ENCODE assay signal across 33 cellular contexts in genomic region chr5:78782728-78783127, GRCh38.
"Had no signal": no experiment of that assay in that cellular context is flagged by ENCODE, and none has a peak within 500 bp of the region (broad histone marks: within the 10 kb centered on the region; RNA-seq: fewer than 3 reads in every experiment).

No MANE protein-coding gene starts in this region.

- H3K4me3 ChIP-seq: SJSA1 had no signal

- H3K9ac ChIP-seq: SK-N-SH had no signal

- DNase-seq: activated CD4-positive, alpha-beta memory T cell treated with anti-CD3 and anti-CD28 coated beads, Interleukin-2, amount 10 ng/mL, durations not matched to agents 7 days and 5 days; activated CD4-positive, alpha-beta T cell treated with anti-CD3 and anti-CD28 coated beads for 36 hours; activated CD4-positive, alpha-beta T cell treated with anti-CD3 and anti-CD28 coated beads, Interleukin-2, amount 10 ng/mL, durations not matched to agents 7 days and 5 days; activated CD8-positive, alpha-beta memory T cell treated with anti-CD3 and anti-CD28 coated beads for 24 hours; activated CD8-positive, alpha-beta memory T cell treated with anti-CD3 and anti-CD28 coated beads, Interleukin-2, amount 10 ng/mL, durations not matched to agents 7 days and 5 days; activated CD8-positive, alpha-beta memory T cell treated with anti-CD3 and anti-CD28 coated beads, Interleukin-2, amount 50 U/mL, for 48 hours; activated effector memory CD4-positive, alpha-beta T cell treated with Interleukin-2 at 50 U/mL for 16 hours; activated naive CD4-positive, alpha-beta T cell treated with anti-CD3 and anti-CD28 coated beads, Interleukin-2, amount 10 ng/mL, durations not matched to agents 7 days and 5 days; activated naive CD8-positive, alpha-beta T cell treated with anti-CD3 and anti-CD28 coated beads, Interleukin-2, amount 50 U/mL, for 24 hours; activated T-cell treated with anti-CD3 and anti-CD28 coated beads, Interleukin-2, amount 50 U/mL, for 48 hours; anterior cingulate cortex; caudate nucleus; cerebellar nuclear complex; Karpas-422; NCI-H1105; NCI-H1417 treated with DMSO at 0.1 percent for 48 hours; NCI-H187 treated with DMSO at 0.1 percent for 48 hours; NCI-H2081; NCI-H2171 treated with DMSO at 0.1 percent for 48 hours; NCI-H2227 treated with DMSO at 0.1 percent for 48 hours; NCI-H446; NCI-H510A treated with DMSO at 0.1 percent for 48 hours; NCI-H526 treated with DMSO at 0.1 percent for 48 hours; NCI-H774; SHP77; SK-N-SH had no signal

- H3K27ac Mint-ChIP-seq: activated CD4-positive, alpha-beta memory T cell treated with anti-CD3 and anti-CD28 coated beads, Interleukin-2, amount 10 ng/mL, durations not matched to agents 7 days and 5 days; activated CD4-positive, alpha-beta T cell treated with anti-CD3 and anti-CD28 coated beads for 36 hours; activated CD4-positive, alpha-beta T cell treated with anti-CD3 and anti-CD28 coated beads, Interleukin-2, amount 10 ng/mL, durations not matched to agents 7 days and 5 days; activated CD8-positive, alpha-beta memory T cell treated with anti-CD3 and anti-CD28 coated beads, Interleukin-2, amount 10 ng/mL, durations not matched to agents 7 days and 5 days; activated naive CD4-positive, alpha-beta T cell treated with anti-CD3 and anti-CD28 coated beads, Interleukin-2, amount 10 ng/mL, durations not matched to agents 7 days and 5 days; activated naive CD8-positive, alpha-beta T cell; activated naive CD8-positive, alpha-beta T cell treated with anti-CD3 and anti-CD28 coated beads, Interleukin-2, amount 50 U/mL, for 24 hours; T-helper 1 cell treated with Interleukin-12 subunit alpha and Interleukin-12 subunit beta and Interleukin-4 antibody, amounts not matched to agents 30 μg/mL and 1 μg/mL, for 36 hours; T-helper 2 cell treated with Interferon-gamma antibody and Interleukin-4, amounts not matched to agents 5 μg/mL and 100 μg/mL, for 36 hours had no signal

- H3K9me3 Mint-ChIP-seq: activated CD4-positive, alpha-beta memory T cell treated with anti-CD3 and anti-CD28 coated beads, Interleukin-2, amount 10 ng/mL, durations not matched to agents 7 days and 5 days; activated CD4-positive, alpha-beta T cell treated with anti-CD3 and anti-CD28 coated beads, Interleukin-2, amount 10 ng/mL, durations not matched to agents 7 days and 5 days; activated naive CD4-positive, alpha-beta T cell treated with anti-CD3 and anti-CD28 coated beads, Interleukin-2, amount 10 ng/mL, durations not matched to agents 7 days and 5 days; T-helper 1 cell treated with Interleukin-12 subunit alpha and Interleukin-12 subunit beta and Interleukin-4 antibody, amounts not matched to agents 30 μg/mL and 1 μg/mL, for 36 hours; T-helper 2 cell treated with Interferon-gamma antibody and Interleukin-4, amounts not matched to agents 5 μg/mL and 100 μg/mL, for 36 hours had no signal

- H3K4me2 ChIP-seq: SK-N-SH had no signal

- H3K9me3 ChIP-seq: SJSA1 had no signal

- H3K4me3 Mint-ChIP-seq: activated CD4-positive, alpha-beta memory T cell treated with anti-CD3 and anti-CD28 coated beads, Interleukin-2, amount 10 ng/mL, durations not matched to agents 7 days and 5 days; activated CD4-positive, alpha-beta T cell treated with anti-CD3 and anti-CD28 coated beads for 36 hours; activated CD4-positive, alpha-beta T cell treated with anti-CD3 and anti-CD28 coated beads, Interleukin-2, amount 10 ng/mL, durations not matched to agents 7 days and 5 days; activated CD8-positive, alpha-beta memory T cell treated with anti-CD3 and anti-CD28 coated beads, Interleukin-2, amount 10 ng/mL, durations not matched to agents 7 days and 5 days; activated naive CD4-positive, alpha-beta T cell treated with anti-CD3 and anti-CD28 coated beads, Interleukin-2, amount 10 ng/mL, durations not matched to agents 7 days and 5 days; activated naive CD8-positive, alpha-beta T cell; activated naive CD8-positive, alpha-beta T cell treated with anti-CD3 and anti-CD28 coated beads, Interleukin-2, amount 50 U/mL, for 24 hours; brain; T-helper 1 cell treated with Interleukin-12 subunit alpha and Interleukin-12 subunit beta and Interleukin-4 antibody, amounts not matched to agents 30 μg/mL and 1 μg/mL, for 36 hours; T-helper 2 cell treated with Interferon-gamma antibody and Interleukin-4, amounts not matched to agents 5 μg/mL and 100 μg/mL, for 36 hours had no signal

- H3K27me3 ChIP-seq: SJSA1 had no signal

- H3K27me3 Mint-ChIP-seq: activated CD4-positive, alpha-beta memory T cell treated with anti-CD3 and anti-CD28 coated beads, Interleukin-2, amount 10 ng/mL, durations not matched to agents 7 days and 5 days; activated CD4-positive, alpha-beta T cell treated with anti-CD3 and anti-CD28 coated beads for 36 hours; activated CD4-positive, alpha-beta T cell treated with anti-CD3 and anti-CD28 coated beads, Interleukin-2, amount 10 ng/mL, durations not matched to agents 7 days and 5 days; activated CD8-positive, alpha-beta memory T cell treated with anti-CD3 and anti-CD28 coated beads, Interleukin-2, amount 10 ng/mL, durations not matched to agents 7 days and 5 days; activated naive CD4-positive, alpha-beta T cell treated with anti-CD3 and anti-CD28 coated beads, Interleukin-2, amount 10 ng/mL, durations not matched to agents 7 days and 5 days; activated naive CD8-positive, alpha-beta T cell; activated naive CD8-positive, alpha-beta T cell treated with anti-CD3 and anti-CD28 coated beads, Interleukin-2, amount 50 U/mL, for 24 hours; brain had no signal

- H3K27ac ChIP-seq: SJSA1 had no signal

- H3K4me1 Mint-ChIP-seq: activated CD4-positive, alpha-beta memory T cell treated with anti-CD3 and anti-CD28 coated beads, Interleukin-2, amount 10 ng/mL, durations not matched to agents 7 days and 5 days; activated CD4-positive, alpha-beta T cell treated with anti-CD3 and anti-CD28 coated beads for 36 hours; activated naive CD4-positive, alpha-beta T cell treated with anti-CD3 and anti-CD28 coated beads, Interleukin-2, amount 10 ng/mL, durations not matched to agents 7 days and 5 days; activated naive CD8-positive, alpha-beta T cell treated with anti-CD3 and anti-CD28 coated beads, Interleukin-2, amount 50 U/mL, for 24 hours had no signal

- ATAC-seq: activated CD4-positive, alpha-beta T cell treated with anti-CD3 and anti-CD28 coated beads for 36 hours; activated CD4-positive, CD25-positive, alpha-beta regulatory T cell treated with anti-CD3 and anti-CD28 coated beads, Interleukin-2, amount 50 U/mL, for 24 hours; activated CD8-positive, alpha-beta memory T cell treated with anti-CD3 and anti-CD28 coated beads, Interleukin-2, amount 10 ng/mL, durations not matched to agents 7 days and 5 days; activated naive CD8-positive, alpha-beta T cell treated with anti-CD3 and anti-CD28 coated beads, Interleukin-2, amount 50 U/mL, for 24 hours; Panc1 had no signal
